ENCODE assay signal across 21 cellular contexts in the genomic region with DNA sequence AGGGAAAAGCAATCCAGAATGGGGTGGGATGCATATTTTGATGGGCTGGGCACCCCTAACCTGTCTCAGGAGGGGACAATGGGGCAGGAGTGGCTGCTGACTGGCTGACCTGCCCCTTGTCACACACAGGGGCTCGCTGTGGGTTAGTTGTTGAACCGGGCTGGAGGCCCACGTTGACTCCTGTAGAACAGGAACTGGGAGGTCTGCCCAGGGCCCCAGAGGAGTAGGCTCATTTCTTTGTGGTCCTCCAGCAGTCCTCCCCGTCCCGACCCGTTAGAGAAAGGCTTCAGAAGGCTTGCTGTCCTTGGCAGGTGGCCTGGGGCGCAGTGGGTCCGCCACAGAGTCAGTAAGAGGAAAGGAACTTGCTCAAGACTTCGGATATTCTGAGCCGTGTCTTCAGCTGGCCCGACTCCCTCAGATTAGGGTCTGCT.
DNase-seq lines count a peak whose midpoint lies in the region; ATAC-seq, FAIRE-seq and TF ChIP-seq lines count a peak whose summit lies in the region.
"Had no signal": no experiment of that assay in that cellular context is flagged by ENCODE, and none has a peak within 500 bp of the region (broad histone marks: within the 10 kb centered on the region; RNA-seq: fewer than 3 reads in every experiment).

No MANE protein-coding gene starts in this region.

- H2BK12ac ChIP-seq in neuronal stem cell (ENCODE audit: low read length), result no peak overlapping the region

- POLR2A ChIA-PET in activated CD4-positive, alpha-beta T cell treated with anti-CD3 and anti-CD28 coated beads, Interleukin-2, amount 10 ng/mL, durations not matched to agents 7 days and 5 days (lab: Charles Lee), result no interaction called here

- no CpG with 5 or more reads among the region's 11 CpGs for WGBS in neuronal stem cell (ENCODE audit: extremely low coverage in 2 of 2, insufficient read length in 2 of 2, insufficient replicate concordance in 1 of 2), 2 donors
- 66% methylated on average over 11 of the region's 11 CpGs for WGBS in suprapubic skin
- 73 to 86% methylated on average over 11 of the region's 11 CpGs for WGBS in pancreas, 2 donors

- peaks cover 62% of the 10 kb centered on the region for H3K4me1 ChIP-seq in adipocyte (ENCODE audit: control insufficient read depth, insufficient read depth, low read length)
- peaks cover 0 to 6% of the 10 kb centered on the region in 2 donors for H3K4me1 ChIP-seq in neuronal stem cell (ENCODE audit: control insufficient read depth in 2 of 2, insufficient read depth in 1 of 2, low read depth in 1 of 2, low read length in 2 of 2)
- H3K4me1 ChIP-seq in subcutaneous abdominal adipose tissue (ENCODE audit: control insufficient read depth in 5 of 5, insufficient read depth in 5 of 5, low read length in 5 of 5), result peaks cover 22 to 83% (median 78%) of the 10 kb centered on the region in 5 donors
- peaks cover 43% of the 10 kb centered on the region for H3K4me1 ChIP-seq in suprapubic skin
- H3K4me1 ChIP-seq in pancreas, result peaks cover 0 to 10% (median 0%) of the 10 kb centered on the region in 3 donors

- intact Hi-C loops in Right ventricle myocardium superior (cut with DNase I), result no loop called here
- intact Hi-C loops in pancreas (cut with DNase I), result no loop called here

- DNase-seq in adipocyte (ENCODE audit: low read depth), result no peak
- peak; percentile 88 for DNase-seq in Right ventricle myocardium superior
- no peak for DNase-seq in neuronal stem cell (ENCODE audit: low spot score)
- no peak for DNase-seq in suprapubic skin (ENCODE audit: low spot score in 2 of 2)
- no peak for DNase-seq in activated CD4-positive, alpha-beta T cell treated with anti-CD3 and anti-CD28 coated beads, Interleukin-2, amount 10 ng/mL, durations not matched to agents 7 days and 5 days
- DNase-seq in activated T-cell treated with anti-CD3 and anti-CD28 coated beads, Interleukin-2, amount 50 U/mL, for 1 hour, result no peak
- DNase-seq in pancreas, result no peak
- DNase-seq: activated CD4-positive, alpha-beta T cell treated with anti-CD3 and anti-CD28 coated beads for 48 hours; activated naive CD4-positive, alpha-beta T cell treated with anti-CD3 and anti-CD28 coated beads, Interleukin-2, amount 10 ng/mL, durations not matched to agents 7 days and 5 days; CD4-positive, CD25-positive, alpha-beta regulatory T cell; KG1; NCI-H2029 treated with DMSO at 0.1 percent for 48 hours; NCI-H446 treated with DMSO at 0.1 percent for 48 hours; nephron progenitor cell; retina; stimulated activated CD4-positive, alpha-beta T cell treated with anti-CD3 and anti-CD28 coated beads, Interleukin-2, amount 100 ng/mL, for 24 hours; SW 1271 had no signal

- no peak overlapping the region for H3K14ac ChIP-seq in neuronal stem cell (ENCODE audit: low read length)

- H3K4me3 ChIP-seq in adipocyte (ENCODE audit: low read length), result no peak overlapping the region
- no peak overlapping the region for H3K4me3 ChIP-seq in neuronal stem cell (ENCODE audit: low read length in 2 of 2)
- H3K4me3 ChIP-seq in subcutaneous abdominal adipose tissue (ENCODE audit: low read depth in 1 of 5, low read length in 5 of 5), result no peak overlapping the region
- H3K4me3 ChIP-seq in suprapubic skin, result no peak overlapping the region
- no peak overlapping the region for H3K4me3 ChIP-seq in pancreas

- no peak overlapping the region for H3K4me2 ChIP-seq in neuronal stem cell (ENCODE audit: insufficient read depth, low read length, poor library complexity, severe bottlenecking)

- no peak for TF ChIP-seq CTCF in suprapubic skin (IDR thresholded peaks at IDR 0.05)
- no peak for TF ChIP-seq CTCF in pancreas (IDR thresholded peaks at IDR 0.05)

- H3K4me1 Mint-ChIP-seq in activated CD4-positive, alpha-beta T cell treated with anti-CD3 and anti-CD28 coated beads, Interleukin-2, amount 10 ng/mL, durations not matched to agents 7 days and 5 days, result no peaks in the 10 kb centered on the region
- H3K4me1 Mint-ChIP-seq: activated naive CD4-positive, alpha-beta T cell treated with anti-CD3 and anti-CD28 coated beads, Interleukin-2, amount 10 ng/mL, durations not matched to agents 7 days and 5 days; CD4-positive, CD25-positive, alpha-beta regulatory T cell; memory B cell had no signal

- H3K79me1 ChIP-seq in neuronal stem cell (ENCODE audit: low read depth, low read length), result no peaks in the 10 kb centered on the region

- H3K9me3 ChIP-seq in adipocyte (ENCODE audit: control insufficient read depth, low read length) (no peaks in the 10 kb centered on the region), neuronal stem cell (replicated peaks in 1 of 2; ENCODE audit: control insufficient read depth in 2 of 2, insufficient read depth in 1 of 2, low read depth in 1 of 2, low read length in 2 of 2) (peaks cover 0 to 3% of the 10 kb centered on the region in 2 donors), subcutaneous abdominal adipose tissue (ENCODE audit: control insufficient read depth in 5 of 5, low read length in 5 of 5) (peaks cover 0 to 4% (median 0%) of the 10 kb centered on the region in 5 donors), suprapubic skin (no peaks in the 10 kb centered on the region), pancreas (no peaks in the 10 kb centered on the region)

- TF ChIP-seq POLR2A in suprapubic skin (IDR thresholded peaks at IDR 0.05), result no peak

- no peak overlapping the region for H3K4ac ChIP-seq in neuronal stem cell (ENCODE audit: low read length)

- H2AFZ ChIP-seq in neuronal stem cell (ENCODE audit: low read length), result no peak overlapping the region

- no peak for FAIRE-seq in pancreas (lab: Jason Lieb, UNC)
- FAIRE-seq: TTC549 had no signal

- H3K36me3 Mint-ChIP-seq in activated CD4-positive, alpha-beta T cell treated with anti-CD3 and anti-CD28 coated beads, Interleukin-2, amount 10 ng/mL, durations not matched to agents 7 days and 5 days (ENCODE audit: low read depth), result no peaks in the 10 kb centered on the region
- H3K36me3 Mint-ChIP-seq: activated naive CD4-positive, alpha-beta T cell treated with anti-CD3 and anti-CD28 coated beads, Interleukin-2, amount 10 ng/mL, durations not matched to agents 7 days and 5 days; CD4-positive, CD25-positive, alpha-beta regulatory T cell; memory B cell had no signal

- no peak overlapping the region for H2BK15ac ChIP-seq in neuronal stem cell (ENCODE audit: low read length)

- no peaks in the 10 kb centered on the region for H3K27me3 ChIP-seq in adipocyte (replicated peaks; ENCODE audit: control insufficient read depth, insufficient read depth, low read length)
- H3K27me3 ChIP-seq in neuronal stem cell (ENCODE audit: control insufficient read depth in 3 of 3, insufficient read depth in 3 of 3, low read depth in 1 of 3, low read length in 3 of 3), result no peaks in the 10 kb centered on the region
- peaks cover 0 to 9% (median 0%) of the 10 kb centered on the region in 5 donors for H3K27me3 ChIP-seq in subcutaneous abdominal adipose tissue (ENCODE audit: control insufficient read depth in 5 of 5, insufficient read depth in 4 of 5, low read length in 5 of 5)
- H3K27me3 ChIP-seq in suprapubic skin, result no peaks in the 10 kb centered on the region
- H3K27me3 ChIP-seq in pancreas, result no peaks in the 10 kb centered on the region

- H3K4me3 Mint-ChIP-seq in activated CD4-positive, alpha-beta T cell treated with anti-CD3 and anti-CD28 coated beads, Interleukin-2, amount 10 ng/mL, durations not matched to agents 7 days and 5 days, result no peak overlapping the region
- H3K4me3 Mint-ChIP-seq: activated naive CD4-positive, alpha-beta T cell treated with anti-CD3 and anti-CD28 coated beads, Interleukin-2, amount 10 ng/mL, durations not matched to agents 7 days and 5 days; CD4-positive, CD25-positive, alpha-beta regulatory T cell; dendritic cell treated with granulocyte-macrophage colony-stimulating factor and Interleukin-4, amounts not matched to agents 40 ng/mL and 50 ng/mL, for 4 days; memory B cell; nephron progenitor cell had no signal

- no peak overlapping the region for H2BK120ac ChIP-seq in neuronal stem cell (ENCODE audit: low read depth, low read length)

- TF ChIP-seq EP300 in suprapubic skin (IDR thresholded peaks at IDR 0.05), result no peak

- H3K18ac ChIP-seq in neuronal stem cell (ENCODE audit: low read length), result peak overlapping the region; percentile 44

- H3K9ac ChIP-seq in adipocyte (ENCODE audit: low read length) (peak overlapping the region; percentile 17), neuronal stem cell (ENCODE audit: low read depth, low read length, poor library complexity) (no peak overlapping the region), subcutaneous abdominal adipose tissue (ENCODE audit: low read length in 5 of 5) (peak overlapping the region in 2 of 5 donors; percentile 25 to 37)

- H3K27ac ChIP-seq in neuronal stem cell (replicated peaks; ENCODE audit: low read length) (no peak overlapping the region), subcutaneous abdominal adipose tissue (ENCODE audit: low read depth, low read length) (peak overlapping the region; percentile 97), suprapubic skin (no peak overlapping the region), pancreas (no peak overlapping the region)

- H2BK5ac ChIP-seq in neuronal stem cell (ENCODE audit: low read length), result no peak overlapping the region

- CTCF ChIA-PET in activated CD4-positive, alpha-beta T cell treated with anti-CD3 and anti-CD28 coated beads, Interleukin-2, amount 10 ng/mL, durations not matched to agents 7 days and 5 days (lab: Charles Lee), result no interaction called here

- ATAC-seq in Right ventricle myocardium superior (ENCODE audit: poor library complexity) (peak; percentile 28), pancreas (no peak)

- no peak overlapping the region for H4K91ac ChIP-seq in neuronal stem cell (ENCODE audit: low read depth, low read length, poor library complexity)

- H3K9me3 Mint-ChIP-seq in activated CD4-positive, alpha-beta T cell treated with anti-CD3 and anti-CD28 coated beads, Interleukin-2, amount 10 ng/mL, durations not matched to agents 7 days and 5 days, result no peaks in the 10 kb centered on the region
- H3K9me3 Mint-ChIP-seq: activated naive CD4-positive, alpha-beta T cell treated with anti-CD3 and anti-CD28 coated beads, Interleukin-2, amount 10 ng/mL, durations not matched to agents 7 days and 5 days; CD4-positive, CD25-positive, alpha-beta regulatory T cell; dendritic cell treated with granulocyte-macrophage colony-stimulating factor and Interleukin-4, amounts not matched to agents 40 ng/mL and 50 ng/mL, for 4 days; memory B cell; nephron progenitor cell had no signal

- no peak overlapping the region for H2AK5ac ChIP-seq in neuronal stem cell (ENCODE audit: low read depth, low read length)

- no peak overlapping the region for H3K27ac Mint-ChIP-seq in activated CD4-positive, alpha-beta T cell treated with anti-CD3 and anti-CD28 coated beads, Interleukin-2, amount 10 ng/mL, durations not matched to agents 7 days and 5 days
- H3K27ac Mint-ChIP-seq: activated naive CD4-positive, alpha-beta T cell treated with anti-CD3 and anti-CD28 coated beads, Interleukin-2, amount 10 ng/mL, durations not matched to agents 7 days and 5 days; CD4-positive, CD25-positive, alpha-beta regulatory T cell; dendritic cell treated with granulocyte-macrophage colony-stimulating factor and Interleukin-4, amounts not matched to agents 40 ng/mL and 50 ng/mL, for 4 days; memory B cell; nephron progenitor cell had no signal

- H4K8ac ChIP-seq in neuronal stem cell (ENCODE audit: low read depth, low read length), result no peak overlapping the region

- no peak overlapping the region for H3K23ac ChIP-seq in neuronal stem cell (ENCODE audit: low read depth, low read length, poor library complexity)

- H3K27me3 Mint-ChIP-seq in activated CD4-positive, alpha-beta T cell treated with anti-CD3 and anti-CD28 coated beads, Interleukin-2, amount 10 ng/mL, durations not matched to agents 7 days and 5 days, result peaks cover 14% of the 10 kb centered on the region
- H3K27me3 Mint-ChIP-seq: CD4-positive, CD25-positive, alpha-beta regulatory T cell had no signal

- H3K36me3 ChIP-seq in adipocyte (ENCODE audit: control insufficient read depth, insufficient read depth, low read length, severe bottlenecking) (peaks cover 45% of the 10 kb centered on the region), neuronal stem cell (replicated peaks in 1 of 2; ENCODE audit: control insufficient read depth in 2 of 2, insufficient read depth in 2 of 2, low read length in 2 of 2) (peaks cover 0 to 25% of the 10 kb centered on the region in 2 donors), subcutaneous abdominal adipose tissue (ENCODE audit: control insufficient read depth in 5 of 5, insufficient read depth in 5 of 5, low read length in 5 of 5) (peaks cover 4 to 25% (median 16%) of the 10 kb centered on the region in 5 donors), suprapubic skin (no peaks in the 10 kb centered on the region), pancreas (no peaks in the 10 kb centered on the region)
